17 cellular contexts compared by ENCODE assay signal in genomic region chr12:46553911-46554310, GRCh38.
DNase-seq lines count a peak whose midpoint lies in the region; ATAC-seq and TF ChIP-seq lines count a peak whose summit lies in the region.
"Had no signal": no experiment of that assay in that cellular context is flagged by ENCODE, and none has a peak within 500 bp of the region (broad histone marks: within the 10 kb centered on the region; RNA-seq: fewer than 3 reads in every experiment).

No MANE protein-coding gene starts in this region.

- H3K9me3 ChIP-seq in RWPE2 (ENCODE audit: severe bottlenecking) (no peaks in the 10 kb centered on the region), gastrocnemius medialis (no peaks in the 10 kb centered on the region)
- H3K9me3 ChIP-seq: Caco-2, sigmoid colon had no signal

- H3K36me3 ChIP-seq in RWPE2 (ENCODE audit: low read depth) (no peaks in the 10 kb centered on the region), gastrocnemius medialis (no peaks in the 10 kb centered on the region)
- H3K36me3 ChIP-seq: sigmoid colon had no signal

- TF ChIP-seq POLR2A in gastrocnemius medialis (IDR thresholded peaks at IDR 0.05) = no peak

- H3K27ac ChIP-seq in RWPE2 (ENCODE audit: poor library complexity, severe bottlenecking) = peak overlapping the region; percentile 98
- H3K27ac ChIP-seq in gastrocnemius medialis = peak overlapping the region; percentile 68 to 90 (median 80)

- in situ Hi-C loops in gastrocnemius medialis (cut with MboI; ENCODE audit: low sequenced_read_pairs in 4 of 4) = loop anchor here in 2 of 4 donors (10.0 to 25.0 kb wide), 2 partner anchors 167 to 169 kb away; no protein-coding TSS in a partner anchor

- no peaks in the 10 kb centered on the region for H3K27me3 ChIP-seq in RWPE2 (ENCODE audit: insufficient read depth, poor library complexity, severe bottlenecking)
- H3K27me3 ChIP-seq in gastrocnemius medialis = no peaks in the 10 kb centered on the region
- H3K27me3 ChIP-seq: sigmoid colon had no signal

- ATAC-seq in RWPE2 (ENCODE audit: low read depth) (no peak), gastrocnemius medialis (no peak), HG03175 (IDR thresholded peaks at IDR 0.05; ENCODE audit: unreplicated experiment) (no peak)
- ATAC-seq: GM12878 had no signal

- H3K4me1 ChIP-seq in RWPE2 (ENCODE audit: insufficient read depth, poor library complexity, severe bottlenecking) (peaks cover 98% of the 10 kb centered on the region), gastrocnemius medialis (peaks cover 60 to 72% of the 10 kb centered on the region in 2 donors)

- TF ChIP-seq CTCF in RWPE2 (IDR thresholded peaks at IDR 0.05; ENCODE audit: poor library complexity, severe bottlenecking) (no peak), gastrocnemius medialis (IDR thresholded peaks at IDR 0.05 in 4 of 5, conservative IDR thresholded peaks at IDR 0.05 in 1 of 5) (no peak)

- H3K4me3 ChIP-seq in RWPE2 (ENCODE audit: severe bottlenecking) (no peak overlapping the region), gastrocnemius medialis (no peak overlapping the region)
- H3K4me3 ChIP-seq: GM12878, sigmoid colon had no signal

- intact Hi-C loops in gastrocnemius medialis (cut with DNase I; ENCODE audit: low total_unique reads) = loop anchor here (10.0 kb wide), 1 partner anchor 221 kb away; no protein-coding TSS in a partner anchor

- DNase-seq in EH (ENCODE audit: low read depth) (peak; percentile 71), RWPE2 (ENCODE audit: low spot score) (no peak), fibroblast of gingiva (ENCODE audit: low read depth) (peak; percentile 67), gastrocnemius medialis (no peak), NCI-H524 (lab: John Stamatoyannopoulos, UW) (no peak), NCI-H1048 (lab: John Stamatoyannopoulos, UW) (no peak), NCI-H1436 (lab: John Stamatoyannopoulos, UW) (no peak)
- DNase-seq: activated CD4-positive, alpha-beta T cell treated with anti-CD3 and anti-CD28 coated beads, Interleukin-2, amount 50 U/mL, for 1 hour; activated naive CD4-positive, alpha-beta T cell treated with anti-CD3 and anti-CD28 coated beads, Interleukin-2, amount 10 ng/mL, durations not matched to agents 7 days and 5 days; activated T-cell treated with anti-CD3 and anti-CD28 coated beads for 4 hours; Caco-2; GDM1; sigmoid colon; stimulated activated CD4-positive, alpha-beta T cell treated with anti-CD3 and anti-CD28 coated beads, Interleukin-4, amount 100 ng/mL, for 4 hours; stimulated activated CD8-positive, alpha-beta memory T cell treated with anti-CD3 and anti-CD28 coated beads, Interleukin-4, amount 100 ng/mL, for 48 hours had no signal

Comparison
In these comparisons a context has a peak if more than half of its experiments do, and no peak if none do; other contexts are left out.
1. DNase-seq: peak in EH (single experiment) and fibroblast of gingiva (single experiment); none in RWPE2 (single experiment), gastrocnemius medialis (0 of 2), NCI-H524 (0 of 2), NCI-H1048 (single experiment) and NCI-H1436 (single experiment).